In genomic region chr12:82993610-82994009, GRCh38 we compare ENCODE assay signal across 35 cellular contexts.
DNase-seq lines count a peak whose midpoint lies in the region; ATAC-seq, FAIRE-seq and TF ChIP-seq lines count a peak whose summit lies in the region.
"Had no signal": no experiment of that assay in that cellular context is flagged by ENCODE, and none has a peak within 500 bp of the region (broad histone marks: within the 10 kb centered on the region; RNA-seq: fewer than 3 reads in every experiment).

No MANE protein-coding gene starts in this region.

- no peak overlapping the region for H3K4me3 ChIP-seq in A549
- H3K4me3 ChIP-seq: BLaER1; BLaER1 treated with 17β-estradiol and CSF1 and Interleukin-3, amounts not matched to agents 10 nM and 100 nM had no signal

- peaks cover 13% of the 10 kb centered on the region for H3K4me1 Mint-ChIP-seq in nephron progenitor cell
- H3K4me1 Mint-ChIP-seq in glutamatergic neuron (ENCODE audit: low read depth, unreplicated experiment), result no peaks in the 10 kb centered on the region
- H3K4me1 Mint-ChIP-seq: B cell; CD4-positive, alpha-beta memory T cell; CD4-positive, CD25-positive, alpha-beta regulatory T cell; CD8-positive, alpha-beta memory T cell had no signal

- TF ChIP-seq CTCF in A549 (IDR thresholded peaks at IDR 0.05) (no peak), nephron progenitor cell (IDR thresholded peaks at IDR 0.05) (no peak), glutamatergic neuron (IDR thresholded peaks at IDR 0.05; ENCODE audit: partially characterized antibody, unreplicated experiment) (no peak)

- WGBS in A549 (ENCODE audit: missing lambda C conversion rate), result 81% methylated on average over 7 of the region's 7 CpGs

- POLR2A ChIA-PET in A549 (lab: Yijun Ruan, JAX), result no interaction called here

- no peak for ATAC-seq in A549
- ATAC-seq: CD8-positive, alpha-beta T cell had no signal

- CTCF ChIA-PET in A549 (lab: Yijun Ruan, JAX), result no interaction called here

- no peak for TF ChIP-seq POLR2A in A549 (IDR thresholded peaks at IDR 0.05; ENCODE audit: low read length)

- H3K4me2 ChIP-seq in A549, result no peak overlapping the region
- H3K4me2 ChIP-seq: BLaER1; BLaER1 treated with 17β-estradiol and CSF1 and Interleukin-3, amounts not matched to agents 10 nM and 100 nM had no signal

- peaks cover 9% of the 10 kb centered on the region for H3K36me3 Mint-ChIP-seq in nephron progenitor cell (ENCODE audit: low read depth)
- H3K36me3 Mint-ChIP-seq in glutamatergic neuron (ENCODE audit: unreplicated experiment), result no peaks in the 10 kb centered on the region
- H3K36me3 Mint-ChIP-seq: CD4-positive, CD25-positive, alpha-beta regulatory T cell; CD8-positive, alpha-beta T cell had no signal

- no peak for FAIRE-seq in A549 (lab: Jason Lieb, UNC)
- FAIRE-seq: D721Med had no signal

- TF ChIP-seq RAD21 in A549 (conservative IDR thresholded peaks at IDR 0.05 in 1 of 2, IDR thresholded peaks at IDR 0.05 in 1 of 2), result no peak

- H3K4me3 Mint-ChIP-seq in nephron progenitor cell, result no peak overlapping the region
- H3K4me3 Mint-ChIP-seq in glutamatergic neuron (ENCODE audit: unreplicated experiment), result no peak overlapping the region
- H3K4me3 Mint-ChIP-seq: B cell; CD14-positive monocyte; CD4-positive, alpha-beta memory T cell; CD4-positive, alpha-beta T cell; CD4-positive, CD25-positive, alpha-beta regulatory T cell; CD8-positive, alpha-beta memory T cell; CD8-positive, alpha-beta T cell had no signal

- no peak for TF ChIP-seq EP300 in A549 (IDR thresholded peaks at IDR 0.05)

- no peaks in the 10 kb centered on the region for H3K27me3 Mint-ChIP-seq in nephron progenitor cell (ENCODE audit: low read depth, poor library complexity)
- no peaks in the 10 kb centered on the region for H3K27me3 Mint-ChIP-seq in glutamatergic neuron (ENCODE audit: unreplicated experiment)
- H3K27me3 Mint-ChIP-seq: B cell; CD4-positive, alpha-beta memory T cell; CD4-positive, alpha-beta T cell; CD4-positive, CD25-positive, alpha-beta regulatory T cell; CD8-positive, alpha-beta memory T cell had no signal

- H3K27ac ChIP-seq in A549, result no peak overlapping the region
- no peak overlapping the region for H3K27ac ChIP-seq in substantia nigra (ENCODE audit: low read depth, low read length, poor library complexity, severe bottlenecking)
- H3K27ac ChIP-seq: 22Rv1; BLaER1; BLaER1 treated with 17β-estradiol and CSF1 and Interleukin-3, amounts not matched to agents 10 nM and 100 nM; C4-2B had no signal

- no peaks in the 10 kb centered on the region for H3K9me3 ChIP-seq in A549
- H3K9me3 ChIP-seq: BE2C; BLaER1; BLaER1 treated with 17β-estradiol and CSF1 and Interleukin-3, amounts not matched to agents 10 nM and 100 nM; Caco-2 had no signal

- DNase-seq in A549 (ENCODE audit: low read depth in 1 of 2, low spot score in 1 of 2), result no peak
- peak; percentile 53 for DNase-seq in left kidney (ENCODE audit: low read depth, low spot score)
- DNase-seq in nephron progenitor cell, result no peak
- DNase-seq in posterior vena cava (ENCODE audit: low spot score), result peak; percentile 52
- DNase-seq in LoVo (ENCODE audit: low spot score), result no peak
- DNase-seq in glutamatergic neuron, result no peak
- DNase-seq in substantia nigra (lab: John Stamatoyannopoulos, UW), result no peak
- DNase-seq in NCI-H82 (lab: John Stamatoyannopoulos, UW), result no peak
- DNase-seq: 8988T; ACHN; AML-193; BE2C; C1 segment of cervical spinal cord; Caco-2; Calu3; CD4-positive, alpha-beta memory T cell; CD4-positive, alpha-beta T cell; CD4-positive, CD25-positive, alpha-beta regulatory T cell; CD8-positive, alpha-beta memory T cell; CD8-positive, alpha-beta T cell; COR-L47; DMS 273 treated with DMSO at 0.1 percent for 48 hours; DMS153; DMS53; DMS79; DMS79 treated with DMSO at 0.1 percent for 48 hours; DND-41; EL had no signal

- H3K27ac Mint-ChIP-seq in nephron progenitor cell (peak overlapping the region; percentile 3), glutamatergic neuron (ENCODE audit: unreplicated experiment) (no peak overlapping the region)
- H3K27ac Mint-ChIP-seq: B cell; CD4-positive, alpha-beta memory T cell; CD4-positive, alpha-beta T cell; CD4-positive, CD25-positive, alpha-beta regulatory T cell; CD8-positive, alpha-beta T cell had no signal

- H3K9me3 Mint-ChIP-seq in nephron progenitor cell, result no peaks in the 10 kb centered on the region
- no peaks in the 10 kb centered on the region for H3K9me3 Mint-ChIP-seq in glutamatergic neuron (ENCODE audit: unreplicated experiment)
- H3K9me3 Mint-ChIP-seq: CD4-positive, alpha-beta T cell; CD4-positive, CD25-positive, alpha-beta regulatory T cell; CD8-positive, alpha-beta memory T cell; CD8-positive, alpha-beta T cell had no signal

- intact Hi-C loops in posterior vena cava (cut with DNase I), result no loop called here

- H3K4me1 ChIP-seq in A549, result no peaks in the 10 kb centered on the region
- H3K4me1 ChIP-seq: BE2C; BLaER1; BLaER1 treated with 17β-estradiol and CSF1 and Interleukin-3, amounts not matched to agents 10 nM and 100 nM; Caco-2 had no signal

TF ChIP-seq in A549, 52 proteins besides CTCF, POLR2A, EP300 and RAD21:
- TF ChIP-seq MAFK (IDR thresholded peaks at IDR 0.05; ENCODE audit: partially characterized antibody), result peak; percentile 4
- TF ChIP-seq NFE2L2 (conservative IDR thresholded peaks at IDR 0.05; ENCODE audit: low read length), result no peak

Comparison
In these comparisons a context has a peak if more than half of its experiments do, and no peak if none do; other contexts are left out.
1. DNase-seq: peak in left kidney (single experiment) and posterior vena cava (single experiment); none in A549 (0 of 2), nephron progenitor cell (single experiment), LoVo (single experiment), glutamatergic neuron (single experiment), substantia nigra (0 of 49) and NCI-H82 (single experiment).